ENCODE assay signal across 7 cellular contexts in genomic region chr17:38510424-38511125, GRCh38.
DNase-seq lines count a peak whose midpoint lies in the region; ATAC-seq and TF ChIP-seq lines count a peak whose summit lies in the region.

No MANE protein-coding gene starts in this region.

- H3K9me3 ChIP-seq in iPS DF 6.9 (ENCODE audit: control insufficient read depth, insufficient read depth, low read length): no peaks in the 10 kb centered on the region
- H3K9me3 ChIP-seq in skeletal muscle satellite cell (replicated peaks; ENCODE audit: low read length): no peaks in the 10 kb centered on the region

- H3K4me1 ChIP-seq in iPS DF 6.9 (ENCODE audit: control insufficient read depth, insufficient read depth, low read length): peaks cover 12% of the 10 kb centered on the region
- H3K4me1 ChIP-seq in skeletal muscle satellite cell (ENCODE audit: control insufficient read depth, insufficient read depth, low read length): peaks cover 40% of the 10 kb centered on the region

- no peak overlapping the region for H3K9ac ChIP-seq in skeletal muscle satellite cell (ENCODE audit: low read depth, low read length)

- H3K27ac ChIP-seq in VCaP: no peak overlapping the region
- no peak overlapping the region for H3K27ac ChIP-seq in iPS DF 6.9 (ENCODE audit: low read length)
- no peak overlapping the region for H3K27ac ChIP-seq in brain microvascular endothelial cell

- in situ Hi-C loops in GM13977 (cut with MboI; ENCODE audit: low pct_unique_long_range_greater_than_20kb, low sequenced_read_pairs, unreplicated experiment): no loop called here
- in situ Hi-C loops in brain microvascular endothelial cell (cut with HindIII; ENCODE audit: low pct_ligation_motif_present, low sequenced_read_pairs): no loop called here

- no CpG with 5 or more reads among the region's 85 CpGs for WGBS in iPS DF 6.9 (ENCODE audit: insufficient coverage, insufficient read length)

- H3K36me3 ChIP-seq in iPS DF 6.9 (ENCODE audit: control insufficient read depth, insufficient read depth, low read length): no peaks in the 10 kb centered on the region
- peaks cover 19% of the 10 kb centered on the region for H3K36me3 ChIP-seq in skeletal muscle satellite cell (ENCODE audit: insufficient read depth, low read length)
- peaks cover 22% of the 10 kb centered on the region for H3K36me3 ChIP-seq in brain microvascular endothelial cell (replicated peaks)

- ATAC-seq in HG03095 (IDR thresholded peaks at IDR 0.05; ENCODE audit: unreplicated experiment): no peak

- H3K27me3 ChIP-seq in iPS DF 6.9 (ENCODE audit: control insufficient read depth, insufficient read depth, low read length): no peaks in the 10 kb centered on the region; the same call in 1 of the 2 replicates
- no peaks in the 10 kb centered on the region for H3K27me3 ChIP-seq in skeletal muscle satellite cell (ENCODE audit: control insufficient read depth, insufficient read depth, low read length)
- no peaks in the 10 kb centered on the region for H3K27me3 ChIP-seq in brain microvascular endothelial cell (replicated peaks)

- TF ChIP-seq CTCF in GM13977 (IDR thresholded peaks at IDR 0.05; ENCODE audit: extremely low read depth, insufficient read depth, missing control alignments): peak; percentile 11
- TF ChIP-seq CTCF in VCaP (conservative IDR thresholded peaks at IDR 0.05): peak; percentile 75
- no peak for TF ChIP-seq CTCF in brain microvascular endothelial cell (IDR thresholded peaks at IDR 0.05; ENCODE audit: low read depth, low read length, missing control alignments)

- H3K4me3 ChIP-seq in iPS DF 6.9 (ENCODE audit: low read length) (peak overlapping the region; percentile 30; the same call in 1 of the 2 replicates), skeletal muscle satellite cell (ENCODE audit: low read length) (peak overlapping the region; percentile 7), brain microvascular endothelial cell (ENCODE audit: low read depth, low read length) (no peak overlapping the region)

- peak; percentile 62 for DNase-seq in GM13977 (ENCODE audit: low spot score)
- DNase-seq in iPS DF 6.9 (ENCODE audit: low read depth, low spot score): no peak
- DNase-seq in brain microvascular endothelial cell: no peak
- DNase-seq in stimulated activated CD4-positive, alpha-beta T cell treated with anti-CD3 and anti-CD28 coated beads, Interleukin-12 subunit alpha, Interleukin-12 subunit beta, amount 100 ng/mL, for 4 hours: no peak

- peak overlapping the region; percentile 67 for H3K4me2 ChIP-seq in skeletal muscle satellite cell (ENCODE audit: low read length)
